10 cellular contexts compared by ENCODE assay signal in genomic region chr4:67909910-67910905, GRCh38. TPM values are rescaled to one million over a fixed set of nuclear protein-coding genes. Genes with fewer than 3 reads are reported as not detected.
DNase-seq lines count a peak whose midpoint lies in the region; ATAC-seq, FAIRE-seq and TF ChIP-seq lines count a peak whose summit lies in the region.
"Had no signal": no experiment of that assay in that cellular context is flagged by ENCODE, and none has a peak within 500 bp of the region (broad histone marks: within the 10 kb centered on the region; RNA-seq: fewer than 3 reads in every experiment).

No MANE protein-coding gene starts in this region.

- POLR2A ChIA-PET in CD4-positive, alpha-beta memory T cell (lab: Charles Lee; ENCODE audit: partially characterized antibody): no interaction called here

- FAIRE-seq in HTR-8/SVneo (lab: Jason Lieb, UNC): no peak

- no peaks in the 10 kb centered on the region for H3K36me3 Mint-ChIP-seq in CD4-positive, alpha-beta memory T cell
- no peaks in the 10 kb centered on the region for H3K36me3 Mint-ChIP-seq in activated T-helper 1 cell treated with anti-CD3 and anti-CD28 coated beads, Interleukin-12 subunit alpha, Interleukin-12 subunit beta, Interleukin-2, Interleukin-4 antibody, amounts not matched to agents 30 ng/mL and 10 ng/mL and 1 ng/mL, durations not matched to agents 14 hours and 24 hours and 36 hours (ENCODE audit: low read depth)
- H3K36me3 Mint-ChIP-seq in activated T-cell treated with anti-CD3 and anti-CD28 coated beads, Interleukin-2, amount 50 U/mL, for 24 hours (ENCODE audit: low read depth): no peaks in the 10 kb centered on the region

- H3K9me3 ChIP-seq in CD4-positive, alpha-beta memory T cell (ENCODE audit: control insufficient read depth in 1 of 2, low read length in 2 of 2): no peaks in the 10 kb centered on the region
- peaks cover 0 to 5% of the 10 kb centered on the region in 2 donors for H3K9me3 ChIP-seq in lung (ENCODE audit: control insufficient read depth in 2 of 2, insufficient read depth in 1 of 2, low read length in 1 of 2)

- 44 to 57% methylated on average over 7 of the region's 7 CpGs for WGBS in lung, 2 donors

- no peak overlapping the region for H3K4me3 ChIP-seq in CD4-positive, alpha-beta memory T cell (ENCODE audit: low read length in 2 of 2)
- no peak overlapping the region for H3K4me3 ChIP-seq in lung
- H3K4me3 ChIP-seq: HAP-1 had no signal

- no peak overlapping the region for H3K27ac ChIP-seq in CD4-positive, alpha-beta memory T cell (ENCODE audit: low read depth, low read length)
- no peak overlapping the region for H3K27ac ChIP-seq in lung (ENCODE audit: low read depth in 1 of 2, low read length in 1 of 2)

- ATAC-seq in HG02885 (IDR thresholded peaks at IDR 0.05; ENCODE audit: poor library complexity, unreplicated experiment): peak; percentile 64
- no peak for ATAC-seq in lung (ENCODE audit: insufficient read depth, low FRiP score)

- no peak overlapping the region for H3K27ac Mint-ChIP-seq in CD4-positive, alpha-beta memory T cell
- no peak overlapping the region for H3K27ac Mint-ChIP-seq in activated T-helper 1 cell treated with anti-CD3 and anti-CD28 coated beads, Interleukin-12 subunit alpha, Interleukin-12 subunit beta, Interleukin-2, Interleukin-4 antibody, amounts not matched to agents 30 ng/mL and 10 ng/mL and 1 ng/mL, durations not matched to agents 14 hours and 24 hours and 36 hours
- H3K27ac Mint-ChIP-seq in activated T-cell treated with anti-CD3 and anti-CD28 coated beads, Interleukin-2, amount 50 U/mL, for 24 hours: no peak overlapping the region
- H3K27ac Mint-ChIP-seq: memory B cell had no signal

- peak; percentile 23 for TF ChIP-seq CTCF in lung (IDR thresholded peaks at IDR 0.05; ENCODE audit: control extremely low read depth, extremely low read depth)

- H3K9me3 Mint-ChIP-seq in CD4-positive, alpha-beta memory T cell: peaks cover 0 to 7% (median 0%) of the 10 kb centered on the region in 8 donors
- no peaks in the 10 kb centered on the region for H3K9me3 Mint-ChIP-seq in activated T-helper 1 cell treated with anti-CD3 and anti-CD28 coated beads, Interleukin-12 subunit alpha, Interleukin-12 subunit beta, Interleukin-2, Interleukin-4 antibody, amounts not matched to agents 30 ng/mL and 10 ng/mL and 1 ng/mL, durations not matched to agents 14 hours and 24 hours and 36 hours
- no peaks in the 10 kb centered on the region for H3K9me3 Mint-ChIP-seq in activated T-cell treated with anti-CD3 and anti-CD28 coated beads, Interleukin-2, amount 50 U/mL, for 24 hours

- H3K4me1 Mint-ChIP-seq in CD4-positive, alpha-beta memory T cell: no peaks in the 10 kb centered on the region
- H3K4me1 Mint-ChIP-seq in activated T-helper 1 cell treated with anti-CD3 and anti-CD28 coated beads, Interleukin-12 subunit alpha, Interleukin-12 subunit beta, Interleukin-2, Interleukin-4 antibody, amounts not matched to agents 30 ng/mL and 10 ng/mL and 1 ng/mL, durations not matched to agents 14 hours and 24 hours and 36 hours (ENCODE audit: low read depth): no peaks in the 10 kb centered on the region
- no peaks in the 10 kb centered on the region for H3K4me1 Mint-ChIP-seq in activated T-cell treated with anti-CD3 and anti-CD28 coated beads, Interleukin-2, amount 50 U/mL, for 24 hours (ENCODE audit: low read depth)
- H3K4me1 Mint-ChIP-seq: memory B cell had no signal

- CTCF ChIA-PET in CD4-positive, alpha-beta memory T cell (lab: Charles Lee; ENCODE audit: partially characterized antibody): interaction anchor here (1.0 to 4.0 kb wide), 6 partner anchors 10 to 360 kb away, joined by 3 to 19 read pairs (median 3); partner anchors contain the start of gene UBA6

- no peaks in the 10 kb centered on the region for H3K4me1 ChIP-seq in CD4-positive, alpha-beta memory T cell (ENCODE audit: insufficient read depth, low read length)
- no peaks in the 10 kb centered on the region for H3K4me1 ChIP-seq in lung (ENCODE audit: control insufficient read depth in 2 of 2, insufficient read depth in 2 of 2, low read length in 2 of 2)
- H3K4me1 ChIP-seq: HAP-1 had no signal

- H3K27me3 Mint-ChIP-seq in CD4-positive, alpha-beta memory T cell: peaks cover 10 to 14% of the 10 kb centered on the region in 2 donors
- peaks cover 12% of the 10 kb centered on the region for H3K27me3 Mint-ChIP-seq in activated T-helper 1 cell treated with anti-CD3 and anti-CD28 coated beads, Interleukin-12 subunit alpha, Interleukin-12 subunit beta, Interleukin-2, Interleukin-4 antibody, amounts not matched to agents 30 ng/mL and 10 ng/mL and 1 ng/mL, durations not matched to agents 14 hours and 24 hours and 36 hours (ENCODE audit: insufficient read depth)
- H3K27me3 Mint-ChIP-seq in activated T-cell treated with anti-CD3 and anti-CD28 coated beads, Interleukin-2, amount 50 U/mL, for 24 hours: peaks cover 9% of the 10 kb centered on the region

- H3K27me3 ChIP-seq in CD4-positive, alpha-beta memory T cell (ENCODE audit: insufficient read depth, low read length): no peaks in the 10 kb centered on the region
- no peaks in the 10 kb centered on the region for H3K27me3 ChIP-seq in lung (ENCODE audit: control insufficient read depth, insufficient read depth)

- H3K36me3 ChIP-seq in CD4-positive, alpha-beta memory T cell (ENCODE audit: insufficient read depth, low read length): no peaks in the 10 kb centered on the region
- H3K36me3 ChIP-seq in lung (ENCODE audit: control insufficient read depth in 2 of 2, insufficient read depth in 2 of 2, low read length in 2 of 2): no peaks in the 10 kb centered on the region
- H3K36me3 ChIP-seq: HAP-1 had no signal

- no peak overlapping the region for H3K4me3 Mint-ChIP-seq in CD4-positive, alpha-beta memory T cell
- H3K4me3 Mint-ChIP-seq in activated T-helper 1 cell treated with anti-CD3 and anti-CD28 coated beads, Interleukin-12 subunit alpha, Interleukin-12 subunit beta, Interleukin-2, Interleukin-4 antibody, amounts not matched to agents 30 ng/mL and 10 ng/mL and 1 ng/mL, durations not matched to agents 14 hours and 24 hours and 36 hours: no peak overlapping the region
- no peak overlapping the region for H3K4me3 Mint-ChIP-seq in activated T-cell treated with anti-CD3 and anti-CD28 coated beads, Interleukin-2, amount 50 U/mL, for 24 hours
- H3K4me3 Mint-ChIP-seq: memory B cell had no signal

- intact Hi-C loops in CD4-positive, alpha-beta memory T cell (cut with micrococcal nuclease): loop anchor here (1.0 kb wide), 1 partner anchor 361 kb away; no protein-coding TSS in a partner anchor
- intact Hi-C loops in activated T-helper 1 cell treated with anti-CD3 and anti-CD28 coated beads, Interleukin-12 subunit alpha, Interleukin-12 subunit beta, Interleukin-2, Interleukin-4 antibody, amounts not matched to agents 30 ng/mL and 10 ng/mL and 1 ng/mL, durations not matched to agents 14 hours and 24 hours and 36 hours (cut with micrococcal nuclease): loop anchor here (2.0 to 10.0 kb wide), 4 partner anchors 37 to 265 kb away; partner anchors contain the start of gene UBA6

- DNase-seq in CD4-positive, alpha-beta memory T cell: peak in 4 of 5 donors; percentile 8 to 19 (median 14)
- DNase-seq in amniotic epithelial cell (ENCODE audit: low read depth) (peak; percentile 22), lung (ENCODE audit: low spot score) (no peak), HTR-8/SVneo (ENCODE audit: insufficient read length, low spot score) (no peak)
- DNase-seq in activated T-helper 1 cell treated with anti-CD3 and anti-CD28 coated beads, Interleukin-12 subunit alpha, Interleukin-12 subunit beta, Interleukin-2, Interleukin-4 antibody, amounts not matched to agents 30 ng/mL and 10 ng/mL and 1 ng/mL, durations not matched to agents 14 hours and 24 hours and 36 hours (ENCODE audit: low spot score): no peak
- DNase-seq in activated T-cell treated with anti-CD3 and anti-CD28 coated beads, Interleukin-2, amount 50 U/mL, for 24 hours: no peak
- DNase-seq in stimulated activated CD8-positive, alpha-beta memory T cell treated with anti-CD3 and anti-CD28 coated beads, Interleukin-4, amount 100 ng/mL, for 48 hours: no peak

RNA-seq across cellular contexts. Expression of gene TMPRSS11D, which starts 26.4 kb away (rescaled TPM):
- total RNA-seq in CD4-positive, alpha-beta memory T cell: not detected
- polyA plus RNA-seq in CD4-positive, alpha-beta memory T cell: not detected
- not detected for total RNA-seq in lung
- under 1 TPM; 0.04 to 0.09 TPM for polyA plus RNA-seq in lung
- not detected in 2 replicates for total RNA-seq in activated T-helper 1 cell treated with anti-CD3 and anti-CD28 coated beads, Interleukin-12 subunit alpha, Interleukin-12 subunit beta, Interleukin-2, Interleukin-4 antibody, amounts not matched to agents 30 ng/mL and 10 ng/mL and 1 ng/mL, durations not matched to agents 14 hours and 24 hours and 36 hours

RNA-seq across cellular contexts. Expression of gene TMPRSS11A, which starts 53.1 kb away (rescaled TPM):
- not detected for total RNA-seq in CD4-positive, alpha-beta memory T cell
- polyA plus RNA-seq in CD4-positive, alpha-beta memory T cell: not detected
- total RNA-seq in lung: not detected
- not detected for polyA plus RNA-seq in lung
- not detected in 2 replicates for total RNA-seq in activated T-helper 1 cell treated with anti-CD3 and anti-CD28 coated beads, Interleukin-12 subunit alpha, Interleukin-12 subunit beta, Interleukin-2, Interleukin-4 antibody, amounts not matched to agents 30 ng/mL and 10 ng/mL and 1 ng/mL, durations not matched to agents 14 hours and 24 hours and 36 hours

Comparison
In these comparisons a context has a peak if more than half of its experiments do, and no peak if none do; other contexts are left out.
1. DNase-seq: peak in CD4-positive, alpha-beta memory T cell (4 of 5) and amniotic epithelial cell (single experiment); none in lung (single experiment), HTR-8/SVneo (single experiment), activated T-helper 1 cell treated with anti-CD3 and anti-CD28 coated beads, Interleukin-12 subunit alpha, Interleukin-12 subunit beta, Interleukin-2, Interleukin-4 antibody, amounts not matched to agents 30 ng/mL and 10 ng/mL and 1 ng/mL, durations not matched to agents 14 hours and 24 hours and 36 hours (single experiment), activated T-cell treated with anti-CD3 and anti-CD28 coated beads, Interleukin-2, amount 50 U/mL, for 24 hours (single experiment) and stimulated activated CD8-positive, alpha-beta memory T cell treated with anti-CD3 and anti-CD28 coated beads, Interleukin-4, amount 100 ng/mL, for 48 hours (single experiment).